15 cellular contexts compared by ENCODE assay signal in genomic region chr14:63705561-63706070, GRCh38. TPM values are rescaled to one million over a fixed set of nuclear protein-coding genes. Genes with fewer than 3 reads are reported as not detected.
DNase-seq lines count a peak whose midpoint lies in the region; ATAC-seq and TF ChIP-seq lines count a peak whose summit lies in the region.
"Had no signal": no experiment of that assay in that cellular context is flagged by ENCODE, and none has a peak within 500 bp of the region (broad histone marks: within the 10 kb centered on the region; RNA-seq: fewer than 3 reads in every experiment).

No MANE protein-coding gene starts in this region.

- H3K36me3 Mint-ChIP-seq in activated T-cell treated with anti-CD3 and anti-CD28 coated beads, Interleukin-2, amount 50 U/mL, for 72 hours (ENCODE audit: insufficient read depth in 2 of 2), result peaks cover 0 to 4% of the 10 kb centered on the region in 2 donors
- peaks cover 0 to 2% of the 10 kb centered on the region in 2 donors for H3K36me3 Mint-ChIP-seq in stimulated activated naive B cell treated with anti-CD40 and anti-IgM and Interleukin-4, amounts not matched to agents 10 μg/mL and 1 μg/mL and 100 μg/mL, for 72 hours
- no peaks in the 10 kb centered on the region for H3K36me3 Mint-ChIP-seq in progenitor cell of endocrine pancreas (ENCODE audit: insufficient read depth)
- H3K36me3 Mint-ChIP-seq: activated naive CD8-positive, alpha-beta T cell treated with anti-CD3 and anti-CD28 coated beads for 36 hours had no signal

- peaks cover 25% of the 10 kb centered on the region for H3K4me1 Mint-ChIP-seq in activated T-cell treated with anti-CD3 and anti-CD28 coated beads, Interleukin-2, amount 50 U/mL, for 72 hours (ENCODE audit: low read depth)
- H3K4me1 Mint-ChIP-seq in stimulated activated naive B cell treated with anti-CD40 and anti-IgM and Interleukin-4, amounts not matched to agents 10 μg/mL and 1 μg/mL and 100 μg/mL, for 72 hours, result peaks cover 19 to 51% of the 10 kb centered on the region in 2 donors
- H3K4me1 Mint-ChIP-seq in progenitor cell of endocrine pancreas (ENCODE audit: low read depth), result peaks cover 3% of the 10 kb centered on the region
- H3K4me1 Mint-ChIP-seq: activated CD8-positive, alpha-beta memory T cell treated with anti-CD3 and anti-CD28 coated beads, Interleukin-2, amount 10 ng/mL, durations not matched to agents 7 days and 5 days had no signal

- ATAC-seq in activated T-cell treated with anti-CD3 and anti-CD28 coated beads, Interleukin-2, amount 50 U/mL, for 72 hours (replicated peaks in 1 of 2), result no peak
- peak; percentile 67 for ATAC-seq in HG02623 (IDR thresholded peaks at IDR 0.05; ENCODE audit: unreplicated experiment)
- ATAC-seq in HG03457 (IDR thresholded peaks at IDR 0.05; ENCODE audit: unreplicated experiment), result peak; percentile 57
- peak; percentile 85 to 86 for ATAC-seq in stimulated activated naive B cell treated with anti-CD40 and anti-IgM and Interleukin-4, amounts not matched to agents 10 μg/mL and 1 μg/mL and 100 μg/mL, for 72 hours (replicated peaks)
- ATAC-seq in GM19035 (IDR thresholded peaks at IDR 0.05; ENCODE audit: unreplicated experiment), result no peak
- no peak for ATAC-seq in esophagus mucosa
- ATAC-seq: activated CD8-positive, alpha-beta memory T cell treated with anti-CD3 and anti-CD28 coated beads, Interleukin-2, amount 10 ng/mL, durations not matched to agents 7 days and 5 days; K562 had no signal

- H3K27ac Mint-ChIP-seq in activated T-cell treated with anti-CD3 and anti-CD28 coated beads, Interleukin-2, amount 50 U/mL, for 72 hours, result peak overlapping the region; percentile 57
- H3K27ac Mint-ChIP-seq in stimulated activated naive B cell treated with anti-CD40 and anti-IgM and Interleukin-4, amounts not matched to agents 10 μg/mL and 1 μg/mL and 100 μg/mL, for 72 hours, result peak overlapping the region; percentile 81
- no peak overlapping the region for H3K27ac Mint-ChIP-seq in progenitor cell of endocrine pancreas
- H3K27ac Mint-ChIP-seq: activated CD8-positive, alpha-beta memory T cell treated with anti-CD3 and anti-CD28 coated beads, Interleukin-2, amount 10 ng/mL, durations not matched to agents 7 days and 5 days; activated naive CD8-positive, alpha-beta T cell treated with anti-CD3 and anti-CD28 coated beads for 36 hours had no signal

- H3K9me3 Mint-ChIP-seq in activated T-cell treated with anti-CD3 and anti-CD28 coated beads, Interleukin-2, amount 50 U/mL, for 72 hours, result no peaks in the 10 kb centered on the region
- no peaks in the 10 kb centered on the region for H3K9me3 Mint-ChIP-seq in stimulated activated naive B cell treated with anti-CD40 and anti-IgM and Interleukin-4, amounts not matched to agents 10 μg/mL and 1 μg/mL and 100 μg/mL, for 72 hours
- no peaks in the 10 kb centered on the region for H3K9me3 Mint-ChIP-seq in progenitor cell of endocrine pancreas (ENCODE audit: low read depth)

- DNase-seq in activated T-cell treated with anti-CD3 and anti-CD28 coated beads, Interleukin-2, amount 50 U/mL, for 72 hours, result no peak
- no peak for DNase-seq in activated T-cell treated with anti-CD3 and anti-CD28 coated beads, Interleukin-2, amount 50 U/mL, for 1 hour
- no peak for DNase-seq in stimulated activated naive B cell treated with anti-CD40 and anti-IgM and Interleukin-4, amounts not matched to agents 10 μg/mL and 1 μg/mL and 100 μg/mL, for 72 hours
- no peak for DNase-seq in progenitor cell of endocrine pancreas (ENCODE audit: low spot score, unreplicated experiment)
- DNase-seq: activated CD8-positive, alpha-beta memory T cell treated with anti-CD3 and anti-CD28 coated beads, Interleukin-2, amount 10 ng/mL, durations not matched to agents 7 days and 5 days; activated naive CD8-positive, alpha-beta T cell treated with anti-CD3 and anti-CD28 coated beads for 36 hours; COR-L47; NCI-H187; NCI-H82; upper lobe of left lung had no signal

- TF ChIP-seq CTCF in progenitor cell of endocrine pancreas (IDR thresholded peaks at IDR 0.05; ENCODE audit: unreplicated experiment), result no peak

- H3K4me3 Mint-ChIP-seq in activated T-cell treated with anti-CD3 and anti-CD28 coated beads, Interleukin-2, amount 50 U/mL, for 72 hours, result no peak overlapping the region
- H3K4me3 Mint-ChIP-seq in stimulated activated naive B cell treated with anti-CD40 and anti-IgM and Interleukin-4, amounts not matched to agents 10 μg/mL and 1 μg/mL and 100 μg/mL, for 72 hours, result peak overlapping the region in 1 of 2 donors; percentile 26
- H3K4me3 Mint-ChIP-seq in progenitor cell of endocrine pancreas (ENCODE audit: low read depth), result no peak overlapping the region
- H3K4me3 Mint-ChIP-seq: activated CD8-positive, alpha-beta memory T cell treated with anti-CD3 and anti-CD28 coated beads, Interleukin-2, amount 10 ng/mL, durations not matched to agents 7 days and 5 days; activated naive CD8-positive, alpha-beta T cell treated with anti-CD3 and anti-CD28 coated beads for 36 hours had no signal

- H3K27me3 Mint-ChIP-seq in activated T-cell treated with anti-CD3 and anti-CD28 coated beads, Interleukin-2, amount 50 U/mL, for 72 hours (ENCODE audit: low read depth), result no peaks in the 10 kb centered on the region
- no peaks in the 10 kb centered on the region for H3K27me3 Mint-ChIP-seq in stimulated activated naive B cell treated with anti-CD40 and anti-IgM and Interleukin-4, amounts not matched to agents 10 μg/mL and 1 μg/mL and 100 μg/mL, for 72 hours
- no peaks in the 10 kb centered on the region for H3K27me3 Mint-ChIP-seq in progenitor cell of endocrine pancreas
- H3K27me3 Mint-ChIP-seq: activated CD8-positive, alpha-beta memory T cell treated with anti-CD3 and anti-CD28 coated beads, Interleukin-2, amount 10 ng/mL, durations not matched to agents 7 days and 5 days; activated naive CD8-positive, alpha-beta T cell treated with anti-CD3 and anti-CD28 coated beads for 36 hours had no signal

RNA-seq across cellular contexts. Expression of gene SGPP1, which starts 22.2 kb away (rescaled TPM):
- 10 to 100 TPM; 12.1 to 13.1 TPM for total RNA-seq in activated T-cell treated with anti-CD3 and anti-CD28 coated beads, Interleukin-2, amount 50 U/mL, for 72 hours
- total RNA-seq in progenitor cell of endocrine pancreas (6.4 and 6.5 TPM in 2 replicates), esophagus mucosa (6.2 TPM)

Comparison
In these comparisons a context has a peak if more than half of its experiments do, and no peak if none do; other contexts are left out.
1. ATAC-seq: peak in HG02623 (single experiment), HG03457 (single experiment) and stimulated activated naive B cell treated with anti-CD40 and anti-IgM and Interleukin-4, amounts not matched to agents 10 μg/mL and 1 μg/mL and 100 μg/mL, for 72 hours (2 of 2); none in activated T-cell treated with anti-CD3 and anti-CD28 coated beads, Interleukin-2, amount 50 U/mL, for 72 hours (0 of 2), GM19035 (single experiment) and esophagus mucosa (single experiment).